ENCODE assay signal across 1 cellular context in the genomic region with DNA sequence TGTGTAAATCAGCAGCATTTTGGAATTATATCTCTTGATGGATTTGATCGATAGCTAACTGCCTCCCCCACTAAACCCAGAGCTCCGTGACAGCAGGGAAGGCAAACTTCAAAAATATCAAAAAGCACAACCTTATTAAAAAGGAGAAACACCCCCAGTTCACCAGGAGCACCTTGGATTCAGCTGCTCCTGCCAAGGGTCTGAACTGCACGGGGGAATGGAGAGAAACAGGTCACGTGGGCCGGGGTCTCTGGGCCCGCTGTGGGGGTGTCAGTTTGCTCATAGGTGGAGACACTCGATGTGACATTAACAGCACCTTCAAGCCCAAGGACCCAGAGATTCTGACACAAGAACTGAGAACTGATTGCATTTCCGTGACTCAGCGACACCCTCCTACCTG.
A peak's percentile ranks its signal among the peaks of the same experiment; 100 is the strongest.
TF ChIP-seq lines count a peak whose summit lies in the region.

No MANE protein-coding gene starts in this region.

TF ChIP-seq in GM12878, 131 proteins besides CTCF, POLR2A, EP300 and RAD21:
- TF ChIP-seq, protein P1, sequence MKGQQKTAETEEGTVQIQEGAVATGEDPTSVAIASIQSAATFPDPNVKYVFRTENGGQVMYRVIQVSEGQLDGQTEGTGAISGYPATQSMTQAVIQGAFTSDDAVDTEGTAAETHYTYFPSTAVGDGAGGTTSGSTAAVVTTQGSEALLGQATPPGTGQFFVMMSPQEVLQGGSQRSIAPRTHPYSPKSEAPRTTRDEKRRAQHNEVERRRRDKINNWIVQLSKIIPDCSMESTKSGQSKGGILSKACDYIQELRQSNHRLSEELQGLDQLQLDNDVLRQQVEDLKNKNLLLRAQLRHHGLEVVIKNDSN (IDR thresholded peaks at IDR 0.05; ENCODE audit: borderline replicate concordance, extremely low read length, insufficient read depth, low read depth, low read length) = peak; percentile 6
- no peak for TF ChIP-seq BMI1 (IDR thresholded peaks at IDR 0.05; ENCODE audit: borderline replicate concordance)
- TF ChIP-seq, protein P2, sequence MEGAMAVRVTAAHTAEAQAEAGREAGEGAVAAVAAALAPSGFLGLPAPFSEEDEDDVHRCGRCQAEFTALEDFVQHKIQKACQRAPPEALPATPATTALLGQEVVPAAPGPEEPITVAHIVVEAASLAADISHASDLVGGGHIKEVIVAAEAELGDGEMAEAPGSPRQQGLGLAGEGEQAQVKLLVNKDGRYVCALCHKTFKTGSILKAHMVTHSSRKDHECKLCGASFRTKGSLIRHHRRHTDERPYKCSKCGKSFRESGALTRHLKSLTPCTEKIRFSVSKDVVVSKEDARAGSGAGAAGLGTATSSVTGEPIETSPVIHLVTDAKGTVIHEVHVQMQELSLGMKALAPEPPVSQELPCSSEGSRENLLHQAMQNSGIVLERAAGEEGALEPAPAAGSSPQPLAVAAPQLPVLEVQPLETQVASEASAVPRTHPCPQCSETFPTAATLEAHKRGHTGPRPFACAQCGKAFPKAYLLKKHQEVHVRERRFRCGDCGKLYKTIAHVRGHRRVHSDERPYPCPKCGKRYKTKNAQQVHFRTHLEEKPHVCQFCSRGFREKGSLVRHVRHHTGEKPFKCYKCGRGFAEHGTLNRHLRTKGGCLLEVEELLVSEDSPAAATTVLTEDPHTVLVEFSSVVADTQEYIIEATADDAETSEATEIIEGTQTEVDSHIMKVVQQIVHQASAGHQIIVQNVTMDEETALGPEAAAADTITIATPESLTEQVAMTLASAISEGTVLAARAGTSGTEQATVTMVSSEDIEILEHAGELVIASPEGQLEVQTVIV (IDR thresholded peaks at IDR 0.05; ENCODE audit: borderline replicate concordance, partially characterized antibody) = no peak
- TF ChIP-seq, protein P3, sequence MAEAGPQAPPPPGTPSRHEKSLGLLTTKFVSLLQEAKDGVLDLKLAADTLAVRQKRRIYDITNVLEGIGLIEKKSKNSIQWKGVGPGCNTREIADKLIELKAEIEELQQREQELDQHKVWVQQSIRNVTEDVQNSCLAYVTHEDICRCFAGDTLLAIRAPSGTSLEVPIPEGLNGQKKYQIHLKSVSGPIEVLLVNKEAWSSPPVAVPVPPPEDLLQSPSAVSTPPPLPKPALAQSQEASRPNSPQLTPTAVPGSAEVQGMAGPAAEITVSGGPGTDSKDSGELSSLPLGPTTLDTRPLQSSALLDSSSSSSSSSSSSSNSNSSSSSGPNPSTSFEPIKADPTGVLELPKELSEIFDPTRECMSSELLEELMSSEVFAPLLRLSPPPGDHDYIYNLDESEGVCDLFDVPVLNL (IDR thresholded peaks at IDR 0.05; ENCODE audit: low read depth, low read length) = no peak
- no peak for TF ChIP-seq EED (IDR thresholded peaks at IDR 0.05; ENCODE audit: low read depth)
